Comparison of ENCODE assay signal across 17 cellular contexts in genomic region chr10:125411724-125412123, GRCh38.
DNase-seq lines count a peak whose midpoint lies in the region; ATAC-seq, FAIRE-seq and TF ChIP-seq lines count a peak whose summit lies in the region.
"Had no signal": no experiment of that assay in that cellular context is flagged by ENCODE, and none has a peak within 500 bp of the region (broad histone marks: within the 10 kb centered on the region; RNA-seq: fewer than 3 reads in every experiment).

No MANE protein-coding gene starts in this region.

- no peak overlapping the region for H2BK5ac ChIP-seq in IMR-90 (ENCODE audit: low read depth, low read length, poor library complexity, severe bottlenecking)

- no peak overlapping the region for H2BK20ac ChIP-seq in IMR-90 (ENCODE audit: low read depth, low read length)

- ATAC-seq in IMR-90 (ENCODE audit: low read depth) (peak; percentile 48; the same call in 1 of the 2 replicates), K562 (no peak), HG03159 (IDR thresholded peaks at IDR 0.05; ENCODE audit: unreplicated experiment) (no peak)
- no peak for ATAC-seq in stimulated activated naive B cell treated with anti-CD40 and anti-IgM and Interleukin-4, amounts not matched to agents 10 μg/mL and 1 μg/mL and 100 μg/mL, for 72 hours (replicated peaks)
- ATAC-seq: activated CD8-positive, alpha-beta T cell treated with anti-CD3 and anti-CD28 coated beads, Interleukin-2, amount 10 ng/mL, durations not matched to agents 7 days and 5 days had no signal

- no peak overlapping the region for H3K14ac ChIP-seq in IMR-90 (replicated peaks; ENCODE audit: low read depth, low read length)

- H3K4me2 ChIP-seq in IMR-90 (ENCODE audit: low read depth, low read length) = no peak overlapping the region
- H3K4me2 ChIP-seq in K562 (ENCODE audit: insufficient read depth, low read length) = no peak overlapping the region
- no peak overlapping the region for H3K4me2 ChIP-seq in keratinocyte (ENCODE audit: control insufficient read depth, extremely low read depth, insufficient read depth, low read depth, low read length)
- H3K4me2 ChIP-seq: BLaER1 had no signal

- no peak overlapping the region for H3K23ac ChIP-seq in IMR-90 (ENCODE audit: low read depth, low read length)

- H3K27me3 ChIP-seq in IMR-90 (ENCODE audit: control insufficient read depth, insufficient read depth, low read length) (no peaks in the 10 kb centered on the region), K562 (ENCODE audit: control insufficient read depth in 2 of 2, insufficient read depth in 2 of 2, low read length in 2 of 2) (peaks cover 0 to 5% of the 10 kb centered on the region in 2 experiments; a peak in 2 of 5 replicates), keratinocyte (ENCODE audit: control insufficient read depth, extremely low read depth, insufficient read depth, low read length) (peaks cover 9% of the 10 kb centered on the region), colonic mucosa (no peaks in the 10 kb centered on the region)
- H3K27me3 ChIP-seq: BLaER1 had no signal

- H3K4ac ChIP-seq in IMR-90 (ENCODE audit: low read depth, low read length) = no peak overlapping the region

- no peak overlapping the region for H4K91ac ChIP-seq in IMR-90 (ENCODE audit: insufficient read depth, low read depth, low read length)

- H2AK5ac ChIP-seq in IMR-90 (ENCODE audit: low read depth, low read length) = no peak overlapping the region

- H4K20me1 ChIP-seq in IMR-90 (ENCODE audit: insufficient read depth, low read length) = no peaks in the 10 kb centered on the region
- no peaks in the 10 kb centered on the region for H4K20me1 ChIP-seq in K562 (replicated peaks; ENCODE audit: control insufficient read depth, insufficient read depth, low read length)
- H4K20me1 ChIP-seq in keratinocyte (ENCODE audit: control insufficient read depth, extremely low read depth, insufficient read depth, low read length) = no peaks in the 10 kb centered on the region
- H4K20me1 ChIP-seq: BLaER1 had no signal

- TF ChIP-seq RAD21 in IMR-90 (IDR thresholded peaks at IDR 0.05; ENCODE audit: low read length) = no peak
- TF ChIP-seq RAD21 in K562 (CRISPR knock-in tag; conservative IDR thresholded peaks at IDR 0.05 in 1 of 2, IDR thresholded peaks at IDR 0.05 in 1 of 2) = no peak

- H2BK120ac ChIP-seq in IMR-90 (ENCODE audit: low read depth, low read length) = no peak overlapping the region

- no peak overlapping the region for H3K56ac ChIP-seq in IMR-90 (ENCODE audit: extremely low read depth, insufficient read depth, low read length)

- no peak overlapping the region for H3K18ac ChIP-seq in IMR-90 (ENCODE audit: low read depth, low read length)

- H2BK15ac ChIP-seq in IMR-90 (ENCODE audit: low read depth, low read length) = no peak overlapping the region

- H3K9me3 ChIP-seq in IMR-90 (ENCODE audit: control insufficient read depth, insufficient read depth, low read length) (no peaks in the 10 kb centered on the region; the same call in 1 of the 2 replicates), K562 (replicated peaks; ENCODE audit: control insufficient read depth, insufficient read depth, low read depth, low read length) (no peaks in the 10 kb centered on the region), keratinocyte (ENCODE audit: control insufficient read depth, low read depth, low read length) (no peaks in the 10 kb centered on the region), colonic mucosa (no peaks in the 10 kb centered on the region)
- H3K9me3 ChIP-seq: BLaER1 had no signal

- H3K27ac ChIP-seq in IMR-90 (ENCODE audit: insufficient read depth, low read length) (no peak overlapping the region), K562 (ENCODE audit: extremely low read depth, low read depth, low read length) (no peak overlapping the region), keratinocyte (ENCODE audit: control insufficient read depth, insufficient read depth, low read length) (no peak overlapping the region), colonic mucosa (no peak overlapping the region)
- H3K27ac ChIP-seq: BLaER1, HL-60 had no signal

- H3K4me3 Mint-ChIP-seq in stimulated activated naive B cell treated with anti-CD40 and anti-IgM and Interleukin-4, amounts not matched to agents 10 μg/mL and 1 μg/mL and 100 μg/mL, for 72 hours = no peak overlapping the region
- H3K4me3 Mint-ChIP-seq: activated CD8-positive, alpha-beta T cell treated with anti-CD3 and anti-CD28 coated beads, Interleukin-2, amount 10 ng/mL, durations not matched to agents 7 days and 5 days; memory B cell had no signal

- H3K4me1 Mint-ChIP-seq in stimulated activated naive B cell treated with anti-CD40 and anti-IgM and Interleukin-4, amounts not matched to agents 10 μg/mL and 1 μg/mL and 100 μg/mL, for 72 hours = no peaks in the 10 kb centered on the region
- H3K4me1 Mint-ChIP-seq: memory B cell had no signal

- BruUV-seq in IMR-90 (replicated peaks; lab: Mats Ljungman, UMichigan) (no TSS peak), K562 (replicated peaks; lab: Mats Ljungman, UMichigan) (no TSS peak)

- CTCF ChIA-PET in IMR-90 (lab: Yijun Ruan, JAX) (no interaction called here), K562 (lab: Yijun Ruan, JAX; ENCODE audit: low intra/inter-chr PET ratio) (no interaction called here)

- H3K9ac ChIP-seq in IMR-90 (ENCODE audit: low read depth, low read length) = no peak overlapping the region
- no peak overlapping the region for H3K9ac ChIP-seq in K562 (ENCODE audit: insufficient read depth in 1 of 2, low read depth in 2 of 2, low read length in 2 of 2)
- H3K9ac ChIP-seq in keratinocyte (ENCODE audit: control insufficient read depth, extremely low read depth, insufficient read depth, low read length) = no peak overlapping the region
- no peak overlapping the region for H3K9ac ChIP-seq in colonic mucosa (ENCODE audit: low read depth in 2 of 2, low read length in 2 of 2)
- H3K9ac ChIP-seq: BLaER1 had no signal

- intact Hi-C loops in IMR-90 (cut with micrococcal nuclease) (no loop called here), K562 (cut with micrococcal nuclease) (no loop called here), colonic mucosa (cut with DNase I) (no loop called here)

- H3K9me1 ChIP-seq in IMR-90 (ENCODE audit: insufficient read depth, low read length) (0 out of 2 replicates have a peak, but pooled peaks cover 2% of the 10 kb centered on the region), K562 (ENCODE audit: control insufficient read depth, insufficient read depth, low read length) (no peaks in the 10 kb centered on the region), keratinocyte (ENCODE audit: control insufficient read depth, extremely low read depth, insufficient read depth, low read length) (no peaks in the 10 kb centered on the region)

- in situ Hi-C loops in IMR-90 (cut with MboI; ENCODE audit: low sequenced_read_pairs) = no loop called here
- in situ Hi-C loops in K562 (cut with MboI) = no loop called here

- H3K79me2 ChIP-seq in K562 (ENCODE audit: control insufficient read depth, insufficient read depth, low read length) = no peaks in the 10 kb centered on the region
- H3K79me2 ChIP-seq in keratinocyte (ENCODE audit: control insufficient read depth, insufficient read depth, low read length) = no peaks in the 10 kb centered on the region

- TF ChIP-seq CTCF in IMR-90 (conservative IDR thresholded peaks at IDR 0.05; ENCODE audit: low read depth, low read length) (no peak), K562 (IDR thresholded peaks at IDR 0.05 in 2 of 3, conservative IDR thresholded peaks at IDR 0.05 in 1 of 3; ENCODE audit: insufficient read depth in 2 of 3, low read depth in 1 of 3, low read length in 3 of 3) (no peak), keratinocyte (optimal IDR thresholded peaks at IDR 0.05 in 1 of 3, IDR thresholded peaks at IDR 0.05 in 1 of 3, conservative IDR thresholded peaks at IDR 0.05 in 1 of 3; ENCODE audit: extremely low read depth in 1 of 3, insufficient read depth in 2 of 3, low read length in 3 of 3) (no peak), colonic mucosa (IDR thresholded peaks at IDR 0.05) (no peak)

- no peak for FAIRE-seq in K562 (lab: Jason Lieb, UNC)
- peak; percentile 97 for FAIRE-seq in keratinocyte (lab: Jason Lieb, UNC)

- POLR2A ChIA-PET in IMR-90 (lab: Charles Lee; ENCODE audit: unreplicated experiment) = no interaction called here
- POLR2A ChIA-PET in K562 (lab: Yijun Ruan, JAX) = no interaction called here

- H3K4me1 ChIP-seq in IMR-90 (ENCODE audit: control insufficient read depth, insufficient read depth, low read length) = no peaks in the 10 kb centered on the region
- H3K4me1 ChIP-seq in K562 (replicated peaks in 1 of 2; ENCODE audit: control insufficient read depth in 2 of 2, insufficient read depth in 2 of 2, low read length in 2 of 2) = no peaks in the 10 kb centered on the region
- peaks cover 18% of the 10 kb centered on the region for H3K4me1 ChIP-seq in keratinocyte (ENCODE audit: control insufficient read depth, extremely low read depth, insufficient read depth, low read length)
- no peaks in the 10 kb centered on the region for H3K4me1 ChIP-seq in colonic mucosa
- H3K4me1 ChIP-seq: BLaER1 had no signal

- H3K36me3 Mint-ChIP-seq in stimulated activated naive B cell treated with anti-CD40 and anti-IgM and Interleukin-4, amounts not matched to agents 10 μg/mL and 1 μg/mL and 100 μg/mL, for 72 hours = no peaks in the 10 kb centered on the region
- H3K36me3 Mint-ChIP-seq: memory B cell had no signal

- no peaks in the 10 kb centered on the region for H3K79me1 ChIP-seq in IMR-90 (ENCODE audit: low read depth in 1 of 2, low read length in 2 of 2)

- H3K27me3 Mint-ChIP-seq in stimulated activated naive B cell treated with anti-CD40 and anti-IgM and Interleukin-4, amounts not matched to agents 10 μg/mL and 1 μg/mL and 100 μg/mL, for 72 hours = peaks cover 20 to 22% of the 10 kb centered on the region in 2 donors

- no peak overlapping the region for H2AFZ ChIP-seq in IMR-90 (replicated peaks; ENCODE audit: low read length, poor library complexity)
- H2AFZ ChIP-seq in K562 (ENCODE audit: low read depth, low read length) = no peak overlapping the region
- H2AFZ ChIP-seq in keratinocyte (ENCODE audit: control insufficient read depth, low read length) = no peak overlapping the region

- dilution Hi-C loops in IMR-90 (cut with HindIII; ENCODE audit: low sequenced_read_pairs, unreplicated experiment) (no loop called here), keratinocyte (cut with MboI; ENCODE audit: extremely low pct_ligation_motif_present, low sequenced_read_pairs) (no loop called here)

- H3K36me3 ChIP-seq in IMR-90 (ENCODE audit: control insufficient read depth, insufficient read depth, low read length) (no peaks in the 10 kb centered on the region), K562 (ENCODE audit: control insufficient read depth, insufficient read depth, low read length) (no peaks in the 10 kb centered on the region), keratinocyte (ENCODE audit: control insufficient read depth in 2 of 2, extremely low read depth in 1 of 2, insufficient read depth in 2 of 2, low read length in 2 of 2) (no peaks in the 10 kb centered on the region), colonic mucosa (no peaks in the 10 kb centered on the region)
- H3K36me3 ChIP-seq: BLaER1 had no signal

- peaks cover 0 to 3% of the 10 kb centered on the region in 2 donors for H3K9me3 Mint-ChIP-seq in stimulated activated naive B cell treated with anti-CD40 and anti-IgM and Interleukin-4, amounts not matched to agents 10 μg/mL and 1 μg/mL and 100 μg/mL, for 72 hours
- H3K9me3 Mint-ChIP-seq: memory B cell had no signal

- H2AK9ac ChIP-seq in IMR-90 (replicated peaks; ENCODE audit: low read depth, low read length, poor library complexity) = no peak overlapping the region

- no peak overlapping the region for H4K5ac ChIP-seq in IMR-90 (ENCODE audit: low read depth, low read length)

- DNase-seq in AG20443 (ENCODE audit: low spot score) = peak; percentile 35
- DNase-seq in IMR-90 = peak; percentile 96
- no peak for DNase-seq in K562 (ENCODE audit: extremely low read depth in 1 of 4, low spot score in 3 of 4)
- peak; percentile 55 for DNase-seq in keratinocyte (ENCODE audit: low read depth, low spot score)
- DNase-seq in activated CD8-positive, alpha-beta memory T cell treated with anti-CD3 and anti-CD28 coated beads, Interleukin-2, amount 50 U/mL, for 4 hours = no peak
- no peak for DNase-seq in colonic mucosa
- no peak for DNase-seq in stimulated activated naive B cell treated with anti-CD40 and anti-IgM and Interleukin-4, amounts not matched to agents 10 μg/mL and 1 μg/mL and 100 μg/mL, for 72 hours
- DNase-seq: activated CD8-positive, alpha-beta T cell treated with anti-CD3 and anti-CD28 coated beads, Interleukin-2, amount 10 ng/mL, durations not matched to agents 7 days and 5 days; activated naive CD4-positive, alpha-beta T cell treated with anti-CD3 and anti-CD28 coated beads, Interleukin-2, amount 50 U/mL, for 16 hours; hippocampal formation; NCI-H1092; NCI-H446; T1000 had no signal

- H3K4me3 ChIP-seq in IMR-90 (ENCODE audit: insufficient read depth, low read depth, low read length) (no peak overlapping the region), K562 (no peak overlapping the region), keratinocyte (ENCODE audit: control insufficient read depth in 2 of 3, extremely low read depth in 1 of 3, insufficient read depth in 2 of 3, low read depth in 1 of 3, low read length in 3 of 3) (no peak overlapping the region), colonic mucosa (no peak overlapping the region)
- H3K4me3 ChIP-seq: BLaER1 had no signal

- no peak overlapping the region for H4K8ac ChIP-seq in IMR-90 (ENCODE audit: low read depth in 2 of 2, low read length in 2 of 2)

- no peak overlapping the region for H3K27ac Mint-ChIP-seq in stimulated activated naive B cell treated with anti-CD40 and anti-IgM and Interleukin-4, amounts not matched to agents 10 μg/mL and 1 μg/mL and 100 μg/mL, for 72 hours
- H3K27ac Mint-ChIP-seq: activated CD8-positive, alpha-beta T cell treated with anti-CD3 and anti-CD28 coated beads, Interleukin-2, amount 10 ng/mL, durations not matched to agents 7 days and 5 days; memory B cell had no signal

- TF ChIP-seq POLR2A in IMR-90 (IDR thresholded peaks at IDR 0.05; ENCODE audit: low read depth, low read length) (no peak), K562 (conservative IDR thresholded peaks at IDR 0.05) (no peak)

- WGBS in IMR-90 (ENCODE audit: extremely low coverage in 2 of 2, insufficient read length in 1 of 2), 2 experiments = no CpG with 5 or more reads among the region's 2 CpGs
- 0% methylated on average over 1 of the region's 2 CpGs for WGBS in K562 (ENCODE audit: insufficient coverage, low coverage, missing lambda C conversion rate)

- TF ChIP-seq EP300 in K562 (IDR thresholded peaks at IDR 0.05; ENCODE audit: low read length) = no peak

Comparison
In these comparisons a context has a peak if more than half of its experiments do, and no peak if none do; other contexts are left out.
1. DNase-seq: peak in AG20443 (single experiment), IMR-90 (single experiment) and keratinocyte (single experiment); none in K562 (0 of 4), activated CD8-positive, alpha-beta memory T cell treated with anti-CD3 and anti-CD28 coated beads, Interleukin-2, amount 50 U/mL, for 4 hours (single experiment), colonic mucosa (single experiment) and stimulated activated naive B cell treated with anti-CD40 and anti-IgM and Interleukin-4, amounts not matched to agents 10 μg/mL and 1 μg/mL and 100 μg/mL, for 72 hours (single experiment).